ENCODE assay signal across 23 cellular contexts in the genomic region with DNA sequence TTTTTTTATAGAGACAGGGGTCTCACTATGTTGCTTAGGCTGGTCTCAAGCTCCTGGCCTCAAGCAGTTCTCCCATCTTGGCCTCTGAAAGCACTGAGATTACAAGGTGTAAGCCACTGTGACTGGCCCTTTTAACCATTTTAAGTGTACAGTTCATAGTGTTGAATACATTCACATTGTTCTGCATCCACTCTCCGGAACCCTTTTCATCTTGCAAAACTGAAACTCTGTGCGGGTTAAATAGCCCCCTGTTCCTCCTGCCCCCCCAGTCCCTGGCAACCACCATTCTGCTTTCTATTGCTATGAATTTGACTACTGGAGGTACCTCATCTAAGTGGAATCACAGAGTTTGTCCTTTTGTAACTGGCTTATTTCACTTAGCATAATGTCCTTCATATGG.
"Had no signal": no experiment of that assay in that cellular context is flagged by ENCODE, and none has a peak within 500 bp of the region (broad histone marks: within the 10 kb centered on the region; RNA-seq: fewer than 3 reads in every experiment).

No MANE protein-coding gene starts in this region.

- ATAC-seq: effector memory CD8-positive, alpha-beta T cell; foreskin keratinocyte; gastroesophageal sphincter; heart left ventricle; left colon; left lung; left ventricle myocardium superior; lower lobe of right lung; mucosa of descending colon had no signal

- H3K36me3 ChIP-seq: colonic mucosa, esophagus muscularis mucosa, gastroesophageal sphincter, heart left ventricle, left lung, lower lobe of right lung had no signal

- H3K4me1 ChIP-seq: colonic mucosa, foreskin keratinocyte, left lung, lower lobe of right lung had no signal

- H3K27ac Mint-ChIP-seq: dendritic cell treated with granulocyte-macrophage colony-stimulating factor and Interleukin-4, amounts not matched to agents 40 ng/mL and 50 ng/mL, for 4 days; effector memory CD8-positive, alpha-beta T cell; immature natural killer cell; mesothelial cell of epicardium had no signal

- H3K27me3 ChIP-seq: colonic mucosa, esophagus muscularis mucosa, gastroesophageal sphincter, heart left ventricle, hepatocyte, left lung had no signal

- H3K4me3 Mint-ChIP-seq: dendritic cell treated with granulocyte-macrophage colony-stimulating factor and Interleukin-4, amounts not matched to agents 40 ng/mL and 50 ng/mL, for 4 days; effector memory CD8-positive, alpha-beta T cell; immature natural killer cell; mesothelial cell of epicardium; naive B cell had no signal

- H3K27ac ChIP-seq: colonic mucosa, esophagus muscularis mucosa, foreskin keratinocyte, gastroesophageal sphincter, heart left ventricle, hepatocyte, left lung, lower lobe of right lung had no signal

- DNase-seq: colonic mucosa; cortex of kidney; effector CD8-positive, alpha-beta T cell; effector memory CD8-positive, alpha-beta T cell; foreskin keratinocyte; heart left ventricle; hypothalamus; immature natural killer cell; islet precursor cell; kidney; kidney glomerular epithelial cell; left colon; left lung; left ventricle myocardium superior; lower lobe of right lung; mesenchymal stem cell; mucosa of descending colon; naive B cell had no signal

- H3K4me3 ChIP-seq: colonic mucosa, esophagus muscularis mucosa, gastroesophageal sphincter, heart left ventricle, hepatocyte, left lung, lower lobe of right lung, mucosa of descending colon had no signal

- H3K9me3 Mint-ChIP-seq: dendritic cell treated with granulocyte-macrophage colony-stimulating factor and Interleukin-4, amounts not matched to agents 40 ng/mL and 50 ng/mL, for 4 days; effector memory CD8-positive, alpha-beta T cell; immature natural killer cell; mesothelial cell of epicardium; naive B cell had no signal

- H3K36me3 Mint-ChIP-seq: immature natural killer cell, mesothelial cell of epicardium, naive B cell had no signal

- H3K4me1 Mint-ChIP-seq: naive B cell had no signal

- H3K9me3 ChIP-seq: colonic mucosa, esophagus muscularis mucosa, gastroesophageal sphincter, heart left ventricle, left lung, lower lobe of right lung, mucosa of descending colon had no signal
